18 cellular contexts compared by ENCODE assay signal in the genomic region with DNA sequence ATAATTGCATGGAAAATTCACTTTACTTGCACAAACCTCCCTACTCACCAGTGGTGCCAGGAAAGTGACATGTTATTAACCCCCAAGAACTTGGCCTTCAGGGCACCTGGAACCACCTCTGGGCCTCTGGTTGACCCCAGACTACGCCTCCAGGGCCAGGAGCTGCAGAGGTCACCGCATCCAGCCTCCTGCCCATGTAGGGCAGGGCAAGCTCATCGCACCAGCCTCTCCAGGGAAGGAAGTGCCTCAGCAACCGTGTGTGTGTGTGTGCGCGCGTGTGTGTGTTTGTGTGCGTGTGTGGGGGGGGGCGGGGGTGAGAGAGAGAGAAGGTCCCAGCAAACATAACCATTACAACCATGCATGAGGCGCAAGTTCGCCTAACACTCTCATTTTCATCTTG. TPM values are rescaled to one million over a fixed set of nuclear protein-coding genes. Genes with fewer than 3 reads are reported as not detected.
DNase-seq lines count a peak whose midpoint lies in the region; ATAC-seq, FAIRE-seq and TF ChIP-seq lines count a peak whose summit lies in the region.
"Had no signal": no experiment of that assay in that cellular context is flagged by ENCODE, and none has a peak within 500 bp of the region (broad histone marks: within the 10 kb centered on the region; RNA-seq: fewer than 3 reads in every experiment).

No MANE protein-coding gene starts in this region.

- H2AFZ ChIP-seq in H1 (ENCODE audit: low read length), result no peak overlapping the region

- no peak overlapping the region for H3K4ac ChIP-seq in H1 (replicated peaks; ENCODE audit: insufficient read length, low read depth, low read length)

- no peak overlapping the region for H4K5ac ChIP-seq in H1 (ENCODE audit: insufficient read length, low read depth, low read length)

- TF ChIP-seq POLR2A in NB4 (IDR thresholded peaks at IDR 0.05; ENCODE audit: extremely low read depth, insufficient read length) (no peak), H1 (IDR thresholded peaks at IDR 0.05; ENCODE audit: control extremely low read depth in 1 of 2, low read depth in 2 of 2, low read length in 2 of 2) (no peak)

- no peak overlapping the region for H2BK15ac ChIP-seq in H1 (ENCODE audit: low read length)

- in situ Hi-C loops in KBM-7 (cut with MboI; ENCODE audit: low pct_unique_long_range_greater_than_20kb, low sequenced_read_pairs), result no loop called here

- no peak overlapping the region for H3K27ac ChIP-seq in H1 (ENCODE audit: low read depth, low read length)
- H3K27ac ChIP-seq: A549 had no signal

- H2BK12ac ChIP-seq in H1 (ENCODE audit: low read depth, low read length), result no peak overlapping the region

- H4K20me1 ChIP-seq in H1 (replicated peaks in 1 of 2; ENCODE audit: control insufficient read depth in 1 of 2, insufficient read depth in 2 of 2, low read length in 2 of 2), result no peaks in the 10 kb centered on the region

- H3K9ac ChIP-seq in H1 (replicated peaks in 1 of 4; ENCODE audit: extremely low read depth in 1 of 4, low read depth in 3 of 4, low read length in 3 of 4), result no peak overlapping the region

- H3K56ac ChIP-seq in H1 (replicated peaks; ENCODE audit: insufficient read length, low read depth, low read length), result no peak overlapping the region

- no peak overlapping the region for H2BK20ac ChIP-seq in H1 (ENCODE audit: low read length)

- no peak overlapping the region for H3K23ac ChIP-seq in H1 (ENCODE audit: insufficient read length)

- TF ChIP-seq EP300 in H1 (IDR thresholded peaks at IDR 0.05; ENCODE audit: borderline replicate concordance in 1 of 2, low read depth in 2 of 2, low read length in 2 of 2), result no peak

- H4K8ac ChIP-seq in H1 (ENCODE audit: extremely low read depth, insufficient read depth, low read length), result 0 out of 2 replicates have a peak overlapping the region, but pooled peaks have one; percentile 53

- no peak overlapping the region for H3K4me3 ChIP-seq in NB4 (ENCODE audit: low read depth, low read length)
- no peak overlapping the region for H3K4me3 ChIP-seq in H1 (ENCODE audit: extremely low read depth in 1 of 4, insufficient read depth in 2 of 4, low read depth in 3 of 4, low read length in 4 of 4)
- H3K4me3 ChIP-seq: A549, HAP-1 had no signal

- no peak for ATAC-seq in HG02588 (IDR thresholded peaks at IDR 0.05; ENCODE audit: unreplicated experiment)
- ATAC-seq: A549, HepG2 had no signal

- POLR2A ChIA-PET in H1 (lab: Charles Lee; ENCODE audit: partially characterized antibody), result no interaction called here

- H3K14ac ChIP-seq in H1 (ENCODE audit: insufficient read length), result no peak overlapping the region

- no peak for FAIRE-seq in H1 (lab: Jason Lieb, UNC)
- peak; percentile 5 for FAIRE-seq in urothelium cell line (lab: Jason Lieb, UNC)
- FAIRE-seq: A549, GM12892, HepG2, HTR-8/SVneo had no signal

- 92% methylated on average over 10 of the region's 11 CpGs; no CpG with 5 or more reads in 1 of the 2 experiments for WGBS in H1 (ENCODE audit: extremely low coverage in 1 of 2, insufficient coverage in 1 of 2, insufficient read length in 1 of 2, insufficient replicate concordance in 2 of 2, low coverage in 1 of 2, low lambda C conversion rate in 2 of 2, missing lambda C conversion rate in 1 of 2), 2 experiments

- H3K4me1 ChIP-seq in H1 (replicated peaks in 1 of 4; ENCODE audit: control insufficient read depth in 3 of 4, insufficient read depth in 4 of 4, low read length in 3 of 4), result peaks cover 0 to 2% (median 0%) of the 10 kb centered on the region in 4 experiments; a peak in 4 of 7 replicates
- H3K4me1 ChIP-seq: A549, BE2C, Caco-2, HAP-1 had no signal

- H3K79me2 ChIP-seq in H1 (ENCODE audit: control insufficient read depth in 1 of 2, insufficient read depth in 2 of 2, low read length in 2 of 2), result no peaks in the 10 kb centered on the region

- no peaks in the 10 kb centered on the region for H3K9me3 ChIP-seq in H1 (ENCODE audit: insufficient read depth in 2 of 2, low read depth in 1 of 2, low read length in 1 of 2)
- H3K9me3 ChIP-seq: A549, BE2C, Caco-2, HAP-1 had no signal

- peak; percentile 65 for DNase-seq in KBM-7
- DNase-seq in NB4 (ENCODE audit: low read depth), result peak; percentile 30
- no peak for DNase-seq in H1 (ENCODE audit: low read depth in 1 of 2, low spot score in 2 of 2)
- no peak for DNase-seq in urothelium cell line (ENCODE audit: low spot score)
- DNase-seq in stimulated activated CD4-positive, alpha-beta T cell treated with anti-CD3 and anti-CD28 coated beads, Interleukin-15, amount 100 ng/mL, for 24 hours, result no peak
- no peak for DNase-seq in GM19240 (ENCODE audit: insufficient read length, low spot score)
- DNase-seq: BE2C; Caco-2; CD8-positive, alpha-beta memory T cell; DND-41; GDM1; GOT3 had no signal

- TF ChIP-seq CTCF in NB4 (IDR thresholded peaks at IDR 0.05; ENCODE audit: low read depth, low read length), result no peak
- TF ChIP-seq CTCF in H1 (IDR thresholded peaks at IDR 0.05; ENCODE audit: control extremely low read depth in 1 of 3, insufficient read depth in 1 of 3, low read depth in 1 of 3, low read length in 3 of 3), result no peak

- no peak overlapping the region for H3K18ac ChIP-seq in H1 (ENCODE audit: extremely low read depth, low read length)

- H3K23me2 ChIP-seq in H1 (ENCODE audit: low read depth, low read length), result no peaks in the 10 kb centered on the region

- TF ChIP-seq RAD21 in H1 (IDR thresholded peaks at IDR 0.05 in 1 of 2, conservative IDR thresholded peaks at IDR 0.05 in 1 of 2; ENCODE audit: low read depth in 2 of 2, low read length in 2 of 2), result no peak

- H3K27me3 ChIP-seq in H1 (replicated peaks in 1 of 4; ENCODE audit: control insufficient read depth in 3 of 4, extremely low read depth in 1 of 4, insufficient read depth in 3 of 4, low read length in 3 of 4), result no peaks in the 10 kb centered on the region
- H3K27me3 ChIP-seq: BE2C had no signal

- CTCF ChIA-PET in H1 (lab: Charles Lee; ENCODE audit: partially characterized antibody), result interaction anchor here (0.5 to 3.8 kb wide), 11 partner anchors 8 to 549 kb away, joined by 3 to 17 read pairs (median 3); no protein-coding TSS in a partner anchor

- no peak overlapping the region for H2BK5ac ChIP-seq in H1 (ENCODE audit: low read depth, low read length)

- H3K36me3 ChIP-seq in H1 (ENCODE audit: control insufficient read depth in 2 of 4, insufficient read depth in 4 of 4, low read length in 3 of 4), result no peaks in the 10 kb centered on the region
- H3K36me3 ChIP-seq: BE2C, HAP-1 had no signal

- no peaks in the 10 kb centered on the region for H3K79me1 ChIP-seq in H1 (ENCODE audit: low read depth, low read length)

- no peak overlapping the region for H2AK5ac ChIP-seq in H1 (ENCODE audit: low read depth, low read length)

- H3K4me2 ChIP-seq in H1 (ENCODE audit: insufficient read depth in 1 of 2, low read depth in 2 of 2, low read length in 2 of 2), result no peak overlapping the region
- H3K4me2 ChIP-seq: A549 had no signal

- H2BK120ac ChIP-seq in H1 (replicated peaks; ENCODE audit: low read depth, low read length), result no peak overlapping the region

- H4K91ac ChIP-seq in H1 (replicated peaks; ENCODE audit: insufficient read length, low read length), result no peak overlapping the region

TF ChIP-seq in H1, 55 proteins besides CTCF, POLR2A, EP300 and RAD21:
- no peak for TF ChIP-seq CHD2 (IDR thresholded peaks at IDR 0.05; ENCODE audit: low read length)
- no peak for TF ChIP-seq BACH1 (IDR thresholded peaks at IDR 0.05; ENCODE audit: low read length)
- TF ChIP-seq SIX5 (IDR thresholded peaks at IDR 0.05; ENCODE audit: low read depth, low read length), result no peak
- TF ChIP-seq GTF2F1 (IDR thresholded peaks at IDR 0.05; ENCODE audit: borderline replicate concordance, low read depth, low read length), result no peak
- no peak for TF ChIP-seq HDAC2 (IDR thresholded peaks at IDR 0.05; ENCODE audit: borderline replicate concordance in 1 of 2, low read depth in 2 of 2, low read length in 2 of 2)
- no peak for TF ChIP-seq TBP (IDR thresholded peaks at IDR 0.05; ENCODE audit: low read depth, low read length)

RNA-seq across cellular contexts. Expression of gene RAB6B, which starts 31.8 kb away (rescaled TPM):
- 15.6 and 16.8 TPM in 2 replicates for total RNA-seq in H1 (2021; fragmentation: NEBNext Ultra II Directional; extraction: Animal tissue kit (Norgen Biotek cat#: 25700))
- polyA plus RNA-seq in H1 (2011; rRNA removed), result 7.9 and 11.2 TPM in 2 replicates
- polyA plus RNA-seq in H1 (2011; cell fraction: cytosol; rRNA removed), result 13.5 TPM
- 12.7 TPM for polyA plus RNA-seq in H1 (2011; cell fraction: nucleus; rRNA removed)
- polyA plus RNA-seq in H1 (2012, experiment 1 of 2), result 8.9 to 19.8 TPM (median 16.1 TPM) in 4 replicates
- polyA plus RNA-seq in H1 (2012, experiment 2 of 2), result 4.0 TPM
- 3.0 TPM for polyA plus RNA-seq in H1 (2013, experiment 1 of 2)
- polyA plus RNA-seq in H1 (2013, experiment 2 of 2), result 3.0 TPM
- 11.9 and 16.2 TPM in 2 replicates for polyA minus RNA-seq in H1 (2011; rRNA and poly(A)+ RNA removed)
- polyA minus RNA-seq in H1 (2011; cell fraction: cytosol; rRNA and poly(A)+ RNA removed), result 7.3 TPM
- 5.5 TPM for polyA minus RNA-seq in H1 (2011; cell fraction: nucleus; rRNA and poly(A)+ RNA removed)
- total RNA-seq: HepG2 had no signal

RNA-seq across cellular contexts. Expression of gene SRPRB, which starts 58.2 kb away (rescaled TPM):
- total RNA-seq in H1 (2021; fragmentation: NEBNext Ultra II Directional; extraction: Animal tissue kit (Norgen Biotek cat#: 25700)), result 43.4 and 49.8 TPM in 2 replicates
- polyA plus RNA-seq in H1 (2011; rRNA removed), result 15.9 and 24.9 TPM in 2 replicates
- polyA plus RNA-seq in H1 (2011; cell fraction: cytosol; rRNA removed), result 24.1 TPM
- polyA plus RNA-seq in H1 (2011; cell fraction: nucleus; rRNA removed), result 41.3 TPM
- 29.4 to 35.9 TPM (median 33.9 TPM) in 4 replicates for polyA plus RNA-seq in H1 (2012, experiment 1 of 2)
- polyA plus RNA-seq in H1 (2012, experiment 2 of 2), result 9.6 TPM
- polyA plus RNA-seq in H1 (2013, experiment 1 of 2), result 25.4 TPM
- 33.9 TPM for polyA plus RNA-seq in H1 (2013, experiment 2 of 2)
- polyA minus RNA-seq in H1 (2011; rRNA and poly(A)+ RNA removed), result 49.7 and 61.6 TPM in 2 replicates
- 56.1 TPM for polyA minus RNA-seq in H1 (2011; cell fraction: cytosol; rRNA and poly(A)+ RNA removed)
- polyA minus RNA-seq in H1 (2011; cell fraction: nucleus; rRNA and poly(A)+ RNA removed), result 28.8 TPM

Comparison
In these comparisons a context has a peak if more than half of its experiments do, and no peak if none do; other contexts are left out.
1. DNase-seq: peak in KBM-7 (single experiment) and NB4 (single experiment); none in H1 (0 of 2), urothelium cell line (single experiment), stimulated activated CD4-positive, alpha-beta T cell treated with anti-CD3 and anti-CD28 coated beads, Interleukin-15, amount 100 ng/mL, for 24 hours (single experiment) and GM19240 (single experiment).